Comparison of ENCODE assay signal across 9 cellular contexts in genomic region chr16:66274335-66275110, GRCh38.
DNase-seq lines count a peak whose midpoint lies in the region; ATAC-seq and TF ChIP-seq lines count a peak whose summit lies in the region.
"Had no signal": no experiment of that assay in that cellular context is flagged by ENCODE, and none has a peak within 500 bp of the region (broad histone marks: within the 10 kb centered on the region; RNA-seq: fewer than 3 reads in every experiment).

No MANE protein-coding gene starts in this region.

- 69 to 74% methylated on average over 9 of the region's 9 CpGs for WGBS in esophagus squamous epithelium, 2 donors

- no peak for DNase-seq in CD8-positive, alpha-beta memory T cell
- peak; percentile 62 for DNase-seq in H4 (ENCODE audit: low spot score)
- DNase-seq in PC-3 = peak; percentile 62
- DNase-seq in esophagus squamous epithelium (lab: John Stamatoyannopoulos, UW) = no peak
- no peak for DNase-seq in GOT3 (lab: John Stamatoyannopoulos, UW)
- no peak for DNase-seq in COLO668 (lab: John Stamatoyannopoulos, UW; ENCODE audit: unreplicated experiment)
- DNase-seq in superior temporal gyrus (ENCODE audit: extremely low spot score) = no peak

- no peaks in the 10 kb centered on the region for H3K36me3 ChIP-seq in CD8-positive, alpha-beta memory T cell (ENCODE audit: insufficient read depth, low read length)
- H3K36me3 ChIP-seq in PC-3 (ENCODE audit: low read depth, low read length) (no peaks in the 10 kb centered on the region), esophagus squamous epithelium (no peaks in the 10 kb centered on the region)

- TF ChIP-seq POLR2A in esophagus squamous epithelium (IDR thresholded peaks at IDR 0.05) = no peak

- BruUV-seq in PC-3 (replicated peaks; lab: Mats Ljungman, UMichigan) = no TSS peak

- H3K9me3 ChIP-seq in CD8-positive, alpha-beta memory T cell (ENCODE audit: low read length) = no peaks in the 10 kb centered on the region
- H3K9me3 ChIP-seq in PC-3 (ENCODE audit: low read length) = 0 out of 2 replicates have a peak, but pooled peaks cover 4% of the 10 kb centered on the region
- no peaks in the 10 kb centered on the region for H3K9me3 ChIP-seq in esophagus squamous epithelium

- H3K27ac ChIP-seq in CD8-positive, alpha-beta memory T cell (ENCODE audit: low read depth, low read length) = no peak overlapping the region
- no peak overlapping the region for H3K27ac ChIP-seq in PC-3 (ENCODE audit: low read length)
- H3K27ac ChIP-seq in esophagus squamous epithelium = peak overlapping the region in 3 of 4 donors; percentile 3 to 94 (median 38)

- POLR2A ChIA-PET in CD8-positive, alpha-beta memory T cell (lab: Charles Lee) = no interaction called here
- POLR2A ChIA-PET in PC-3 (lab: Charles Lee; ENCODE audit: unreplicated experiment) = no interaction called here

- no peaks in the 10 kb centered on the region for H3K79me2 ChIP-seq in PC-3 (ENCODE audit: low read length)

- 0 out of 2 replicates have a peak, but pooled peaks have one; percentile 5 for ATAC-seq in PC-3
- ATAC-seq in activated CD4-positive, CD25-positive, alpha-beta regulatory T cell treated with anti-CD3 and anti-CD28 coated beads, Interleukin-2, amount 50 U/mL, for 24 hours = no peak

- H3K27me3 ChIP-seq in CD8-positive, alpha-beta memory T cell (ENCODE audit: insufficient read depth, low read length, poor library complexity, severe bottlenecking) = peaks cover 6% of the 10 kb centered on the region
- H3K27me3 ChIP-seq in PC-3 (ENCODE audit: low read length) = no peaks in the 10 kb centered on the region
- H3K27me3 ChIP-seq in esophagus squamous epithelium = peaks cover 0 to 13% (median 0%) of the 10 kb centered on the region in 4 donors

- CTCF ChIA-PET in CD8-positive, alpha-beta memory T cell (lab: Charles Lee) = no interaction called here
- CTCF ChIA-PET in PC-3 (lab: Charles Lee) = no interaction called here

- H3K36me3 Mint-ChIP-seq in CD8-positive, alpha-beta memory T cell = no peaks in the 10 kb centered on the region
- H3K36me3 Mint-ChIP-seq: IgD-negative memory B cell had no signal

- peaks cover 30 to 52% of the 10 kb centered on the region in 2 donors for H3K27me3 Mint-ChIP-seq in CD8-positive, alpha-beta memory T cell

- no peaks in the 10 kb centered on the region for H3K9me2 ChIP-seq in PC-3 (replicated peaks; ENCODE audit: low read length)

- no peak overlapping the region for H3K27ac Mint-ChIP-seq in CD8-positive, alpha-beta memory T cell

- TF ChIP-seq CTCF in PC-3 (conservative IDR thresholded peaks at IDR 0.05; ENCODE audit: low read depth, low read length) = peak; percentile 63
- TF ChIP-seq CTCF in esophagus squamous epithelium (IDR thresholded peaks at IDR 0.05) = peak in 3 of 6 experiments; percentile 2 to 58 (median 33)

- no peaks in the 10 kb centered on the region for H4K20me1 ChIP-seq in PC-3 (ENCODE audit: low read length)

- H3K9ac ChIP-seq in PC-3 (ENCODE audit: low read length) = no peak overlapping the region

- intact Hi-C loops in PC-3 (cut with micrococcal nuclease) (loop anchor here (2.0 to 10.0 kb wide), 4 partner anchors 70 to 1152 kb away; partner anchors contain the start of gene CDH11), esophagus squamous epithelium (cut with DNase I) (loop anchor here (5.0 kb wide), 1 partner anchor 1152 kb away; the partner anchor contains the start of gene CDH11)

- H2AFZ ChIP-seq in PC-3 (ENCODE audit: low read length) = no peak overlapping the region

- peaks cover 8 to 12% (median 9%) of the 10 kb centered on the region in 3 donors for H3K4me1 Mint-ChIP-seq in CD8-positive, alpha-beta memory T cell

- H3K4me3 Mint-ChIP-seq in CD8-positive, alpha-beta memory T cell = peak overlapping the region in 5 of 7 donors; percentile 10 to 76 (median 45)

- no peaks in the 10 kb centered on the region for H3F3A ChIP-seq in PC-3 (ENCODE audit: low read length, unreplicated experiment)

- no peak overlapping the region for H3K4me2 ChIP-seq in PC-3 (ENCODE audit: low read length)

- peaks cover 6% of the 10 kb centered on the region for H3K4me1 ChIP-seq in CD8-positive, alpha-beta memory T cell (ENCODE audit: insufficient read depth, low read length)
- H3K4me1 ChIP-seq in PC-3 (ENCODE audit: insufficient read depth, low read length) = peaks cover 52% of the 10 kb centered on the region
- peaks cover 17 to 83% (median 27%) of the 10 kb centered on the region in 3 donors for H3K4me1 ChIP-seq in esophagus squamous epithelium

- H3K4me3 ChIP-seq in CD8-positive, alpha-beta memory T cell (ENCODE audit: low read length) = no peak overlapping the region
- H3K4me3 ChIP-seq in PC-3 (ENCODE audit: low read length) (no peak overlapping the region), esophagus squamous epithelium (no peak overlapping the region)

- H3K9me3 Mint-ChIP-seq in CD8-positive, alpha-beta memory T cell = peaks cover 11 to 25% (median 16%) of the 10 kb centered on the region in 5 donors

Comparison
In these comparisons a context has a peak if more than half of its experiments do, and no peak if none do; other contexts are left out.
1. DNase-seq: peak in H4 (single experiment) and PC-3 (single experiment); none in CD8-positive, alpha-beta memory T cell (0 of 5), esophagus squamous epithelium (single experiment), GOT3 (single experiment), COLO668 (single experiment) and superior temporal gyrus (single experiment).
2. H3K27ac ChIP-seq: peak in esophagus squamous epithelium (3 of 4); none in CD8-positive, alpha-beta memory T cell (single experiment) and PC-3 (single experiment).